In the genomic region with DNA sequence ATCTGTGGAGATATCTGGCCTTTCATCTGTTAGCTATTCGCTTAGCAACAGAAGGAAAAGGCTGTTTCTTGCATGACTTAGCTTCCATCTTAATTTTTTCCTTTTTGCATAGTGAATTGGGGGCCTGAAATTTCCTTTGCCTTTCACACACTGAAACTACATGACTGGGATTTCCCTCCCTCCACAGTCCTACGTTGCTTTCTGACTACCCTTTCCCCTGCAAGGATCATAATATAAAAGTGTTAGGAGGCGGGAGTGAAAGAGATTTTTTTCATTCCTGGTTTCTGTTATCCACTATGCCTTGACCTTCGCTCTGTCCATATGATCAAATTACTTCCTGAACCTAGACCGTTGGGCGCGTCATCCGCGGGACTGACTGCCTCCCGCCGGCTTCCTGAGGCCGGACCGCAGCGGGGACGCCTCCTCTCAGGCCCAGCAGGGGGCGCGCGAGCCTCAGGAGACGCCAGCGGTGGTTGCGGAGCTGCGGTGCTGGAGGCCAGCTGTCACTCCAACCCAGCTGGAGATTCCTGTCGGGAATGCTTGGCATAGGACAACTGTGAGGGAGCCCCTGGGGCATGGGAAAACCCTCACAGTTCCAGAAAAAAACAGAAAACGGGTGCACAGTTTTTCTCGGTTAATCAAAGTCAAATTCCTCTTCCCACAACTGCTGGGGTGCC, we compare ENCODE assay signal across 8 cellular contexts. TPM values are rescaled to one million over a fixed set of nuclear protein-coding genes. Genes with fewer than 3 reads are reported as not detected.
DNase-seq lines count a peak whose midpoint lies in the region; ATAC-seq and TF ChIP-seq lines count a peak whose summit lies in the region.

No MANE protein-coding gene starts in this region.

- no peak overlapping the region for H3K27ac Mint-ChIP-seq in activated CD8-positive, alpha-beta T cell treated with anti-CD3 and anti-CD28 coated beads for 36 hours
- H3K27ac Mint-ChIP-seq in effector memory CD8-positive, alpha-beta T cell: no peak overlapping the region

- peak overlapping the region; percentile 15 for H3K4me3 Mint-ChIP-seq in activated CD8-positive, alpha-beta T cell treated with anti-CD3 and anti-CD28 coated beads for 36 hours
- peak overlapping the region in 1 of 2 donors; percentile 51 for H3K4me3 Mint-ChIP-seq in effector memory CD8-positive, alpha-beta T cell

- no peaks in the 10 kb centered on the region for H3K36me3 Mint-ChIP-seq in activated CD8-positive, alpha-beta T cell treated with anti-CD3 and anti-CD28 coated beads for 36 hours (ENCODE audit: low read depth)
- no peaks in the 10 kb centered on the region for H3K36me3 Mint-ChIP-seq in effector memory CD8-positive, alpha-beta T cell (ENCODE audit: insufficient read depth)

- POLR2A ChIA-PET in activated CD8-positive, alpha-beta T cell treated with anti-CD3 and anti-CD28 coated beads for 36 hours (lab: Charles Lee): interaction anchor here (1.1 kb wide), 1 partner anchor 77 kb away, joined by 3 read pairs; no protein-coding TSS in a partner anchor

- CTCF ChIA-PET in activated CD8-positive, alpha-beta T cell treated with anti-CD3 and anti-CD28 coated beads for 36 hours (lab: Charles Lee): interaction anchor here (0.6 to 2.4 kb wide), 31 partner anchors 7 to 463 kb away, joined by 3 to 31 read pairs (median 3); partner anchors contain the start of gene ADGRF1

- peak; percentile 20 for DNase-seq in AG09319 (ENCODE audit: extremely low read depth, low read depth)
- DNase-seq in NCI-H748 (lab: John Stamatoyannopoulos, UW; ENCODE audit: unreplicated experiment): peak; percentile 87
- DNase-seq in activated CD8-positive, alpha-beta T cell treated with anti-CD3 and anti-CD28 coated beads for 36 hours: peak; percentile 75
- peak; percentile 25 to 27 (median 27) for DNase-seq in effector memory CD8-positive, alpha-beta T cell
- peak; percentile 89 to 90 for DNase-seq in lung microvascular endothelial cell (ENCODE audit: low read depth in 2 of 2)
- DNase-seq in stimulated activated CD8-positive, alpha-beta memory T cell treated with anti-CD3 and anti-CD28 coated beads, Interleukin-12 subunit alpha, Interleukin-12 subunit beta, amount 100 ng/mL, for 1 hour (ENCODE audit: low read depth): peak; percentile 20

- peaks cover 19% of the 10 kb centered on the region for H3K27me3 Mint-ChIP-seq in activated CD8-positive, alpha-beta T cell treated with anti-CD3 and anti-CD28 coated beads for 36 hours
- peaks cover 31 to 48% of the 10 kb centered on the region in 2 donors for H3K27me3 Mint-ChIP-seq in effector memory CD8-positive, alpha-beta T cell

- H3K9me3 Mint-ChIP-seq in activated CD8-positive, alpha-beta T cell treated with anti-CD3 and anti-CD28 coated beads for 36 hours: no peaks in the 10 kb centered on the region
- H3K9me3 Mint-ChIP-seq in effector memory CD8-positive, alpha-beta T cell: no peaks in the 10 kb centered on the region

- H3K4me1 Mint-ChIP-seq in activated CD8-positive, alpha-beta T cell treated with anti-CD3 and anti-CD28 coated beads for 36 hours (ENCODE audit: low read depth): peaks cover 2% of the 10 kb centered on the region
- peaks cover 4 to 8% of the 10 kb centered on the region in 2 donors for H3K4me1 Mint-ChIP-seq in effector memory CD8-positive, alpha-beta T cell (ENCODE audit: low read depth in 2 of 2)

- ATAC-seq in GM18909 (IDR thresholded peaks at IDR 0.05; ENCODE audit: poor library complexity, unreplicated experiment) (peak; percentile 92), HG03280 (IDR thresholded peaks at IDR 0.05; ENCODE audit: unreplicated experiment) (peak; percentile 92)
- ATAC-seq in activated CD8-positive, alpha-beta T cell treated with anti-CD3 and anti-CD28 coated beads for 36 hours: peak; percentile 73
- ATAC-seq in effector memory CD8-positive, alpha-beta T cell (replicated peaks): peak; percentile 44

- intact Hi-C loops in activated CD8-positive, alpha-beta T cell treated with anti-CD3 and anti-CD28 coated beads for 36 hours (cut with micrococcal nuclease): loop anchor here (2.0 to 5.0 kb wide), 2 partner anchors 198 to 458 kb away; partner anchors contain the start of gene TNFRSF21

- TF ChIP-seq CTCF in AG09319 (IDR thresholded peaks at IDR 0.05; ENCODE audit: low read depth, low read length): peak; percentile 92
- TF ChIP-seq CTCF in activated CD8-positive, alpha-beta T cell treated with anti-CD3 and anti-CD28 coated beads for 36 hours (IDR thresholded peaks at IDR 0.05): peak; percentile 95

RNA-seq across cellular contexts. Expression of gene MEP1A, which starts 55.6 kb away (rescaled TPM):
- not detected for total RNA-seq in activated CD8-positive, alpha-beta T cell treated with anti-CD3 and anti-CD28 coated beads for 36 hours
- not detected in 2 replicates for total RNA-seq in lung microvascular endothelial cell

Comparison
In these comparisons a context has a peak if more than half of its experiments do, and no peak if none do; other contexts are left out.
1. Peak in every context shown above with its lines: DNase-seq and ATAC-seq.
2. DNase-seq: peak in every context shown above with its lines; median percentile 90 in lung microvascular endothelial cell; 87 in NCI-H748; 75 in activated CD8-positive, alpha-beta T cell treated with anti-CD3 and anti-CD28 coated beads for 36 hours; 27 in effector memory CD8-positive, alpha-beta T cell; 20 in AG09319; 20 in stimulated activated CD8-positive, alpha-beta memory T cell treated with anti-CD3 and anti-CD28 coated beads, Interleukin-12 subunit alpha, Interleukin-12 subunit beta, amount 100 ng/mL, for 1 hour.